1 cellular context compared by ENCODE assay signal in genomic region chr5:75009559-75010230, GRCh38.
TF ChIP-seq lines count a peak whose summit lies in the region.

No MANE protein-coding gene starts in this region.

TF ChIP-seq in IMR-90, 13 proteins besides CTCF, POLR2A, EP300 and RAD21 (continued from another document):
- TF ChIP-seq ELK1 (IDR thresholded peaks at IDR 0.05; ENCODE audit: borderline replicate concordance, low read depth, low read length) = no peak
- no peak for TF ChIP-seq SMC3 (IDR thresholded peaks at IDR 0.05; ENCODE audit: low read depth, low read length)
- no peak for TF ChIP-seq CEBPB (IDR thresholded peaks at IDR 0.05; ENCODE audit: low read depth, low read length)
- no peak for TF ChIP-seq NFE2L2 (IDR thresholded peaks at IDR 0.05; ENCODE audit: low read depth, low read length)
- no peak for TF ChIP-seq MAFK (IDR thresholded peaks at IDR 0.05; ENCODE audit: low read depth, low read length)
- no peak for TF ChIP-seq RFX5 (IDR thresholded peaks at IDR 0.05; ENCODE audit: low read depth, low read length)
- no peak for TF ChIP-seq USF2 (IDR thresholded peaks at IDR 0.05; ENCODE audit: low read depth, low read length)
